1 cellular context compared by ENCODE assay signal in genomic region chr3:126329927-126330725, GRCh38.
TF ChIP-seq lines count a peak whose summit lies in the region.

No MANE protein-coding gene starts in this region.

TF ChIP-seq in HepG2, 621 proteins besides CTCF, POLR2A, EP300 and RAD21 (continued from another document):
- TF ChIP-seq ZNF280D (CRISPR knock-in tag; IDR thresholded peaks at IDR 0.05) (peak; percentile 96), CHD4 (IDR thresholded peaks at IDR 0.05; ENCODE audit: borderline replicate concordance, low read length) (0 out of 2 replicates have a peak, but pooled peaks have one; percentile 55)
